ENCODE assay signal across 14 cellular contexts in genomic region chr18:51867767-51868166, GRCh38.
DNase-seq lines count a peak whose midpoint lies in the region; ATAC-seq and TF ChIP-seq lines count a peak whose summit lies in the region.
"Had no signal": no experiment of that assay in that cellular context is flagged by ENCODE, and none has a peak within 500 bp of the region (broad histone marks: within the 10 kb centered on the region; RNA-seq: fewer than 3 reads in every experiment).

No MANE protein-coding gene starts in this region.

- DNase-seq in AG08395 (ENCODE audit: low spot score) (peak; percentile 4), GM19240 (ENCODE audit: insufficient read length, low spot score) (peak; percentile 5), SK-N-MC (ENCODE audit: low read depth, low spot score) (peak; percentile 48), hepatocyte (ENCODE audit: low spot score) (peak; percentile 62)
- DNase-seq: activated T-cell treated with anti-CD3 and anti-CD28 coated beads, Interleukin-2, amount 50 U/mL, for 72 hours; NCI-H187 treated with DMSO at 0.1 percent for 48 hours; NCI-H82; stimulated activated CD4-positive, alpha-beta T cell treated with anti-CD3 and anti-CD28 coated beads, Interleukin-4, amount 100 ng/mL, for 4 hours had no signal

- H3K27me3 ChIP-seq in hepatocyte, result no peaks in the 10 kb centered on the region
- H3K27me3 ChIP-seq: body of pancreas had no signal

- no peak overlapping the region for H3K4me2 ChIP-seq in hepatocyte

- ATAC-seq in GM21515 (IDR thresholded peaks at IDR 0.05; ENCODE audit: unreplicated experiment) (no peak), GM18873 (IDR thresholded peaks at IDR 0.05; ENCODE audit: low FRiP score, unreplicated experiment) (no peak), HG03039 (IDR thresholded peaks at IDR 0.05; ENCODE audit: unreplicated experiment) (no peak), GM21529 (IDR thresholded peaks at IDR 0.05; ENCODE audit: unreplicated experiment) (no peak)
- ATAC-seq: activated CD4-positive, CD25-positive, alpha-beta regulatory T cell treated with anti-CD3 and anti-CD28 coated beads, Interleukin-2, amount 50 U/mL, for 24 hours; activated T-cell treated with anti-CD3 and anti-CD28 coated beads, Interleukin-2, amount 50 U/mL, for 72 hours; body of pancreas had no signal

- no peaks in the 10 kb centered on the region for H3K79me2 ChIP-seq in hepatocyte

- no peak for TF ChIP-seq CTCF in hepatocyte (IDR thresholded peaks at IDR 0.05; ENCODE audit: poor library complexity)

- no peak overlapping the region for H3K9ac ChIP-seq in SK-N-MC (ENCODE audit: insufficient read length)

- H3K36me3 ChIP-seq in SK-N-MC (ENCODE audit: insufficient read depth, low read length), result no peaks in the 10 kb centered on the region
- H3K36me3 ChIP-seq in hepatocyte (replicated peaks; ENCODE audit: insufficient read depth, low read depth), result no peaks in the 10 kb centered on the region

- no peaks in the 10 kb centered on the region for H3K9me3 ChIP-seq in SK-N-MC (ENCODE audit: low read depth, low read length)
- no peaks in the 10 kb centered on the region for H3K9me3 ChIP-seq in hepatocyte (ENCODE audit: low read depth)
- H3K9me3 ChIP-seq: body of pancreas had no signal

- no peak overlapping the region for H3K4me3 ChIP-seq in SK-N-MC
- no peak overlapping the region for H3K4me3 ChIP-seq in hepatocyte
- H3K4me3 ChIP-seq: body of pancreas had no signal

- no peak overlapping the region for H3K27ac ChIP-seq in SK-N-MC
- no peak overlapping the region for H3K27ac ChIP-seq in hepatocyte
- H3K27ac ChIP-seq: body of pancreas had no signal

- H2AFZ ChIP-seq in hepatocyte, result no peak overlapping the region

- no peaks in the 10 kb centered on the region for H3K9me2 ChIP-seq in hepatocyte (replicated peaks; ENCODE audit: insufficient read depth)

- no peaks in the 10 kb centered on the region for H4K20me1 ChIP-seq in hepatocyte (ENCODE audit: insufficient read depth, poor library complexity, severe bottlenecking)

- no peaks in the 10 kb centered on the region for H3K4me1 ChIP-seq in hepatocyte (ENCODE audit: insufficient read depth)
- H3K4me1 ChIP-seq: body of pancreas had no signal

Comparison
In these comparisons a context has a peak if more than half of its experiments do, and no peak if none do; other contexts are left out.
1. DNase-seq: peak in every context shown above with its lines; median percentile 62 in hepatocyte; 48 in SK-N-MC; 5 in GM19240; 4 in AG08395.